ENCODE assay signal across 1 cellular context in genomic region chr1:23167353-23168078, GRCh38.
TF ChIP-seq lines count a peak whose summit lies in the region.

No MANE protein-coding gene starts in this region.

TF ChIP-seq in HepG2, 621 proteins besides CTCF, POLR2A, EP300 and RAD21 (continued from another document):
- TF ChIP-seq PATZ1 (CRISPR knock-in tag; IDR thresholded peaks at IDR 0.05) (peak; percentile 92), GFI1 (CRISPR knock-in tag; IDR thresholded peaks at IDR 0.05; ENCODE audit: borderline replicate concordance) (peak; percentile 21; the same call in 1 of the 2 replicates), POLR2G (IDR thresholded peaks at IDR 0.05; ENCODE audit: low read depth, low read length) (0 out of 2 replicates have a peak, but pooled peaks have one; percentile 37), ZGPAT (CRISPR knock-in tag; IDR thresholded peaks at IDR 0.05) (peak; percentile 34; the same call in 1 of the 2 replicates), SALL1 (CRISPR knock-in tag; IDR thresholded peaks at IDR 0.05) (peak; percentile 36; the same call in 1 of the 2 replicates), ZFP82 (CRISPR knock-in tag; IDR thresholded peaks at IDR 0.05; ENCODE audit: borderline replicate concordance) (0 out of 2 replicates have a peak, but pooled peaks have one; percentile 65), SP5 (CRISPR knock-in tag; IDR thresholded peaks at IDR 0.05; ENCODE audit: borderline replicate concordance, low read depth) (0 out of 2 replicates have a peak, but pooled peaks have one; percentile 12), ZNF687 (CRISPR knock-in tag; IDR thresholded peaks at IDR 0.05) (peak; percentile 58), SIN3A (IDR thresholded peaks at IDR 0.05; ENCODE audit: borderline replicate concordance, low read depth, low read length) (peak; percentile 44; the same call in 1 of the 2 replicates), MYPOP (CRISPR knock-in tag; IDR thresholded peaks at IDR 0.05) (peak; percentile 57; the same call in 1 of the 2 replicates), ZNF329 (CRISPR knock-in tag; IDR thresholded peaks at IDR 0.05; ENCODE audit: low read depth) (0 out of 2 replicates have a peak, but pooled peaks have one; percentile 24), GABPB1 (CRISPR knock-in tag; IDR thresholded peaks at IDR 0.05) (peak; percentile 49; the same call in 1 of the 2 replicates), MTERF4 (CRISPR knock-in tag; IDR thresholded peaks at IDR 0.05) (no peak), SAP130 (CRISPR knock-in tag; IDR thresholded peaks at IDR 0.05; ENCODE audit: low read depth) (peak; percentile 56), ZNF660 (CRISPR knock-in tag; IDR thresholded peaks at IDR 0.05; ENCODE audit: borderline replicate concordance, low read depth) (no peak), ZFP1 (CRISPR knock-in tag; IDR thresholded peaks at IDR 0.05) (peak; percentile 44; the same call in 1 of the 2 replicates), AGO2 (optimal IDR thresholded peaks at IDR 0.05; ENCODE audit: low read depth, low read length) (peak; percentile 38), ZNF326 (CRISPR knock-in tag; IDR thresholded peaks at IDR 0.05; ENCODE audit: borderline replicate concordance) (no peak), HDAC1 (CRISPR knock-in tag; IDR thresholded peaks at IDR 0.05) (peak; percentile 61), PHF8 (CRISPR knock-in tag; IDR thresholded peaks at IDR 0.05) (peak; percentile 42; the same call in 1 of the 2 replicates), EED (CRISPR knock-in tag; IDR thresholded peaks at IDR 0.05) (no peak), BRF2 (CRISPR knock-in tag; IDR thresholded peaks at IDR 0.05) (0 out of 2 replicates have a peak, but pooled peaks have one; percentile 19), ARID4A (CRISPR knock-in tag; IDR thresholded peaks at IDR 0.05; ENCODE audit: borderline replicate concordance) (peak; percentile 41; the same call in 1 of the 2 replicates), ZNF784 (CRISPR knock-in tag; IDR thresholded peaks at IDR 0.05; ENCODE audit: borderline replicate concordance) (no peak), CEBPB (IDR thresholded peaks at IDR 0.05; ENCODE audit: borderline replicate concordance, low read depth, low read length) (no peak), DMTF1 (CRISPR knock-in tag; IDR thresholded peaks at IDR 0.05) (no peak), ZNF446 (CRISPR knock-in tag; IDR thresholded peaks at IDR 0.05) (no peak)
TF ChIP-seq in HepG2: peak in this region for 61.
